Comparison of ENCODE assay signal across 14 cellular contexts in the genomic region with DNA sequence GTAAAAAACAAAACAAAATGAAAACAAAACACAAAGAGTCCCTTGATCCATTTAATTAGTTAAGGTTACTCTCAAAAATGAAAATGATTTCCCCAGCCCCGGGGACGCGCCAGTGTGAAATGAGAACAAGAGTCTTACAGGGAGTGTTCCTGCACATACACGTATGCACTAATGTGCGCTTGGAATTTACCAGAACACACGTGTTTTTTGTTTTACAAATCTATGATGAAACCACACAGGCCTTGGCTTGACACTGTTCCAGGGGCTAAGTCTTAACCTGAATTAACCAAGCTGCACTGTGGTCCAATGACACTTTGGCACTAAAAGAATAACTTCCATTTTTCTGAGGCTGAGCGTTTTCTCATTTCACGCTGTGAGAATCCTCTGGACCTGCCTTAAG.
DNase-seq lines count a peak whose midpoint lies in the region; ATAC-seq and TF ChIP-seq lines count a peak whose summit lies in the region.
"Had no signal": no experiment of that assay in that cellular context is flagged by ENCODE, and none has a peak within 500 bp of the region (broad histone marks: within the 10 kb centered on the region; RNA-seq: fewer than 3 reads in every experiment).

No MANE protein-coding gene starts in this region.

- peaks cover 72% of the 10 kb centered on the region for H3K4me1 Mint-ChIP-seq in nephron

- intact Hi-C loops in Right ventricle myocardium inferior (cut with DNase I) (loop anchor here (10.0 kb wide), 1 partner anchor 323 kb away; no protein-coding TSS in a partner anchor), esophagus muscularis mucosa (cut with DNase I) (no loop called here)

- H3K27me3 Mint-ChIP-seq in nephron (ENCODE audit: low read depth), result no peaks in the 10 kb centered on the region
- H3K27me3 Mint-ChIP-seq: naive thymus-derived CD8-positive, alpha-beta T cell had no signal

- no peak overlapping the region for H3K4me3 ChIP-seq in right atrium auricular region
- H3K4me3 ChIP-seq in esophagus muscularis mucosa, result no peak overlapping the region
- no peak overlapping the region for H3K4me3 ChIP-seq in WERI-Rb-1 (ENCODE audit: low read depth, low read length)
- H3K4me3 ChIP-seq: body of pancreas, MG63 had no signal

- H3K9me3 Mint-ChIP-seq in nephron, result no peaks in the 10 kb centered on the region
- H3K9me3 Mint-ChIP-seq: activated T-cell treated with anti-CD3 and anti-CD28 coated beads, Interleukin-2, amount 50 U/mL, for 4 hours; H9; naive thymus-derived CD8-positive, alpha-beta T cell had no signal

- H3K36me3 Mint-ChIP-seq in nephron (ENCODE audit: low read depth), result peaks cover 41% of the 10 kb centered on the region

- ATAC-seq in Right ventricle myocardium inferior (no peak), HG02623 (IDR thresholded peaks at IDR 0.05; ENCODE audit: unreplicated experiment) (no peak), GM21619 (IDR thresholded peaks at IDR 0.05; ENCODE audit: unreplicated experiment) (no peak)
- ATAC-seq: activated T-cell treated with anti-CD3 and anti-CD28 coated beads, Interleukin-2, amount 50 U/mL, for 4 hours; body of pancreas; naive thymus-derived CD8-positive, alpha-beta T cell had no signal

- H3K4me1 ChIP-seq in right atrium auricular region (peaks cover 0 to 96% of the 10 kb centered on the region in 2 donors), esophagus muscularis mucosa (peaks cover 92 to 100% (median 97%) of the 10 kb centered on the region in 4 donors)

- no peak overlapping the region for H3K4me3 Mint-ChIP-seq in nephron
- H3K4me3 Mint-ChIP-seq: activated T-cell treated with anti-CD3 and anti-CD28 coated beads, Interleukin-2, amount 50 U/mL, for 4 hours had no signal

- H3K27me3 ChIP-seq in right atrium auricular region, result no peaks in the 10 kb centered on the region
- no peaks in the 10 kb centered on the region for H3K27me3 ChIP-seq in esophagus muscularis mucosa
- no peaks in the 10 kb centered on the region for H3K27me3 ChIP-seq in WERI-Rb-1 (ENCODE audit: insufficient read depth, low read depth, severe bottlenecking)
- H3K27me3 ChIP-seq: body of pancreas, MG63 had no signal

- H3K36me3 ChIP-seq in right atrium auricular region (peaks cover 22% of the 10 kb centered on the region), esophagus muscularis mucosa (peaks cover 0 to 18% (median 3%) of the 10 kb centered on the region in 4 donors), WERI-Rb-1 (peaks cover 63% of the 10 kb centered on the region)

- TF ChIP-seq CTCF in right atrium auricular region (IDR thresholded peaks at IDR 0.05) (no peak), esophagus muscularis mucosa (IDR thresholded peaks at IDR 0.05) (no peak), nephron (IDR thresholded peaks at IDR 0.05; ENCODE audit: unreplicated experiment in 3 of 3) (no peak), WERI-Rb-1 (IDR thresholded peaks at IDR 0.05; ENCODE audit: low read depth, low read length) (no peak)

- peak overlapping the region; percentile 83 to 92 (median 88) for H3K27ac Mint-ChIP-seq in nephron

- TF ChIP-seq EP300 in esophagus muscularis mucosa (IDR thresholded peaks at IDR 0.05), result no peak

- DNase-seq in right atrium auricular region (ENCODE audit: low spot score) (no peak), Right ventricle myocardium inferior (ENCODE audit: missing footprints) (no peak), esophagus muscularis mucosa (ENCODE audit: extremely low spot score) (no peak), WERI-Rb-1 (no peak), occipital lobe (lab: John Stamatoyannopoulos, UW) (no peak)
- DNase-seq: activated CD4-positive, CD25-positive, alpha-beta regulatory T cell treated with anti-CD3 and anti-CD28 coated beads, Interleukin-2, amount 50 U/mL, for 72 hours; activated T-cell treated with anti-CD3 and anti-CD28 coated beads, Interleukin-2, amount 50 U/mL, for 4 hours; body of pancreas; H9; naive thymus-derived CD8-positive, alpha-beta T cell had no signal

- TF ChIP-seq POLR2A in esophagus muscularis mucosa (IDR thresholded peaks at IDR 0.05; ENCODE audit: low read depth), result no peak

- WGBS in esophagus muscularis mucosa, result 54% methylated on average over 8 of the region's 8 CpGs

- H3K27ac ChIP-seq in right atrium auricular region (peak overlapping the region; percentile 65 to 98), esophagus muscularis mucosa (replicated peaks in 1 of 4) (peak overlapping the region; percentile 91 to 95 (median 93)), WERI-Rb-1 (no peak overlapping the region)
- H3K27ac ChIP-seq: body of pancreas had no signal

- H3K9me3 ChIP-seq in right atrium auricular region, result no peaks in the 10 kb centered on the region
- no peaks in the 10 kb centered on the region for H3K9me3 ChIP-seq in esophagus muscularis mucosa
- H3K9me3 ChIP-seq in WERI-Rb-1 (ENCODE audit: severe bottlenecking), result no peaks in the 10 kb centered on the region
- H3K9me3 ChIP-seq: body of pancreas, MG63 had no signal
